ENCODE assay signal across 9 cellular contexts in the genomic region with DNA sequence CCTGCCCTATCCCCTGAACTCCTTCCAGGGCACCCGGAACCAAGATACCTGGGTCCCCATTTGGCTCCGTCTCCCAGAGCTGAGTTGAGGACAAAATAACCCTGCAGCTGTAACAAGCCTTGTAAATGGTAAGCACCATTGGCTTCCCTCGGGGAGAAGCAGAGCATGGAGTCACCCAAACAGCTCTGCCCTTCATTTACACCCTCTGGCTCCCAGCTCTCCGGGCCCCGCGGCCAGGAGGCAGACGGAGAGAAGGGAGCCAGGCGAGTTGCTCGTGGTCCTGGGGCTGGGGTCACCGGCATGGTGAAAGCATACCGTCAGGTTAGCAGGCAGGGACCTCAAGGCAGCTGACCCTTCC. TPM values are rescaled to one million over a fixed set of nuclear protein-coding genes. Genes with fewer than 3 reads are reported as not detected.
DNase-seq lines count a peak whose midpoint lies in the region; ATAC-seq, FAIRE-seq and TF ChIP-seq lines count a peak whose summit lies in the region.
"Had no signal": no experiment of that assay in that cellular context is flagged by ENCODE, and none has a peak within 500 bp of the region (broad histone marks: within the 10 kb centered on the region; RNA-seq: fewer than 3 reads in every experiment).

No MANE protein-coding gene starts in this region.

- TF ChIP-seq CTCF in GM12878 (IDR thresholded peaks at IDR 0.05 in 2 of 3, conservative IDR thresholded peaks at IDR 0.05 in 1 of 3; ENCODE audit: control insufficient read depth in 2 of 3, extremely low read depth in 1 of 3, insufficient read depth in 1 of 3, low read depth in 3 of 3, low read length in 3 of 3) (no peak), upper lobe of right lung (IDR thresholded peaks at IDR 0.05) (no peak)

- intact Hi-C loops in GM12878 (cut with micrococcal nuclease; ENCODE audit: unreplicated experiment), result loop anchor here (1.0 to 10.0 kb wide), 4 partner anchors 10 to 659 kb away; partner anchors contain the start of genes FOXP4, NFYA and OARD1
- intact Hi-C loops in upper lobe of right lung (cut with DNase I), result no loop called here
- intact Hi-C loops in aorta (cut with DNase I), result no loop called here

- no peak for FAIRE-seq in GM12878 (lab: Jason Lieb, UNC)

- no peak for TF ChIP-seq RAD21 in GM12878 (IDR thresholded peaks at IDR 0.05; ENCODE audit: insufficient read depth, low read depth, low read length)

- H3K27me3 Mint-ChIP-seq in activated naive CD4-positive, alpha-beta T cell treated with anti-CD3 and anti-CD28 coated beads, Interleukin-2, amount 50 U/mL, for 24 hours, result no peaks in the 10 kb centered on the region

- no peaks in the 10 kb centered on the region for H3K9me3 Mint-ChIP-seq in activated naive CD4-positive, alpha-beta T cell treated with anti-CD3 and anti-CD28 coated beads, Interleukin-2, amount 50 U/mL, for 24 hours

- BruUV-seq in GM12878 (replicated peaks; lab: Mats Ljungman, UMichigan), result TSS peak; percentile 67

- peak overlapping the region; percentile 19 for H3K4me3 Mint-ChIP-seq in activated naive CD4-positive, alpha-beta T cell treated with anti-CD3 and anti-CD28 coated beads, Interleukin-2, amount 50 U/mL, for 24 hours

- no peak for DNase-seq in activated naive CD4-positive, alpha-beta T cell treated with Interleukin-2 at 50 U/mL for 16 hours
- DNase-seq in GM12878 (ENCODE audit: low read depth, low spot score) (no peak), medulla oblongata (ENCODE audit: extremely low spot score) (peak; percentile 34), upper lobe of right lung (no peak), aorta (no peak), SIG-M5 (lab: John Stamatoyannopoulos, UW) (no peak), NCI-H128 (lab: John Stamatoyannopoulos, UW; ENCODE audit: unreplicated experiment) (no peak)

- no peaks in the 10 kb centered on the region for H4K20me1 ChIP-seq in GM12878 (ENCODE audit: control insufficient read depth, insufficient read depth)

- ATAC-seq in GM12878, result no peak
- ATAC-seq in upper lobe of right lung, result no peak
- ATAC-seq in aorta (ENCODE audit: low FRiP score), result no peak

- peaks cover 63% of the 10 kb centered on the region for H3K79me2 ChIP-seq in GM12878 (ENCODE audit: control insufficient read depth, insufficient read depth, low read length)

- in situ Hi-C loops in GM12878 (cut with MboI), result no loop called here

- H3K4me1 ChIP-seq in GM12878 (ENCODE audit: control insufficient read depth, insufficient read depth, low read length) (peaks cover 19% of the 10 kb centered on the region), upper lobe of right lung (peaks cover 43% of the 10 kb centered on the region), aorta (ENCODE audit: control insufficient read depth in 1 of 2, insufficient read depth in 2 of 2, low read length in 2 of 2) (no peaks in the 10 kb centered on the region)

- 0 out of 4 replicates have a peak, but pooled peaks cover 0 to 5% of the 10 kb centered on the region in 2 experiments for H3K36me3 ChIP-seq in GM12878 (ENCODE audit: control insufficient read depth in 2 of 2, insufficient read depth in 2 of 2, low read length in 1 of 2)
- H3K36me3 ChIP-seq in upper lobe of right lung, result no peaks in the 10 kb centered on the region
- H3K36me3 ChIP-seq in aorta (ENCODE audit: control insufficient read depth in 1 of 2, insufficient read depth in 2 of 2, low read length in 1 of 2), result no peaks in the 10 kb centered on the region

- H3K9ac ChIP-seq in GM12878 (ENCODE audit: control insufficient read depth, insufficient read depth, low read length), result peak overlapping the region; percentile 93

- RAD21 ChIA-PET in GM12878 (lab: Charles Lee; ENCODE audit: unreplicated experiment), result interaction anchor here (0.6 to 8.5 kb wide), 13 partner anchors 15 to 1039 kb away, joined by 3 to 300 read pairs (median 4); partner anchors contain the start of gene NCR2

- H3K27ac ChIP-seq in GM12878 (ENCODE audit: control insufficient read depth, insufficient read depth) (peak overlapping the region; percentile 98), upper lobe of right lung (peak overlapping the region; percentile 93), aorta (ENCODE audit: low read depth in 1 of 2, low read length in 2 of 2) (peak overlapping the region in 1 of 2 donors; percentile 9)

- H2AFZ ChIP-seq in GM12878 (ENCODE audit: control insufficient read depth, low read depth, low read length), result no peak overlapping the region

- POLR2A ChIA-PET in GM12878 (lab: Charles Lee), result interaction anchor here (0.5 to 9.6 kb wide), 12 partner anchors 7 to 400 kb away, joined by 3 to 293 read pairs (median 6); partner anchors contain the start of genes BYSL, MED20 and NCR2

- SMC1A ChIA-PET in GM12878 (lab: Charles Lee; ENCODE audit: uncharacterized antibody, unreplicated experiment), result interaction anchor here (0.7 to 8.5 kb wide), 11 partner anchors 8 to 445 kb away, joined by 3 to 168 read pairs (median 5); no protein-coding TSS in a partner anchor

- H3K27ac Mint-ChIP-seq in activated naive CD4-positive, alpha-beta T cell treated with anti-CD3 and anti-CD28 coated beads, Interleukin-2, amount 50 U/mL, for 24 hours, result no peak overlapping the region

- H3K36me3 Mint-ChIP-seq in activated naive CD4-positive, alpha-beta T cell treated with anti-CD3 and anti-CD28 coated beads, Interleukin-2, amount 50 U/mL, for 24 hours, result no peaks in the 10 kb centered on the region

- H3K27me3 ChIP-seq in GM12878 (replicated peaks in 1 of 2; ENCODE audit: control insufficient read depth in 2 of 2, insufficient read depth in 2 of 2, low read length in 1 of 2) (no peaks in the 10 kb centered on the region; a peak in 1 of 4 replicates), upper lobe of right lung (no peaks in the 10 kb centered on the region), aorta (ENCODE audit: control insufficient read depth in 1 of 2, insufficient read depth in 2 of 2, low read length in 1 of 2) (no peaks in the 10 kb centered on the region)

- CTCF ChIA-PET in GM12878 (lab: Yijun Ruan, JAX), result interaction anchor here (0.8 to 6.2 kb wide), 13 partner anchors 12 to 400 kb away, joined by 3 to 87 read pairs (median 9); partner anchors contain the start of genes BYSL, MED20, TAF8 and TOMM6

- H3K4me1 Mint-ChIP-seq in activated naive CD4-positive, alpha-beta T cell treated with anti-CD3 and anti-CD28 coated beads, Interleukin-2, amount 50 U/mL, for 24 hours, result peaks cover 38% of the 10 kb centered on the region

- peak overlapping the region; percentile 99 for H3K4me2 ChIP-seq in GM12878 (ENCODE audit: control insufficient read depth, insufficient read depth)

- TF ChIP-seq EP300 in GM12878 (IDR thresholded peaks at IDR 0.05; ENCODE audit: borderline replicate concordance in 1 of 2, control insufficient read depth in 1 of 2, low read depth in 2 of 2, low read length in 2 of 2), result no peak

- WGBS in GM12878 (ENCODE audit: insufficient coverage, insufficient replicate concordance, low lambda C conversion rate, missing lambda C conversion rate), result 2% methylated on average over 11 of the region's 11 CpGs
- 33 to 37% methylated on average over 11 of the region's 11 CpGs for WGBS in aorta, 2 donors

- H3K9me3 ChIP-seq in GM12878 (replicated peaks; ENCODE audit: control insufficient read depth, insufficient read depth, low read length) (no peaks in the 10 kb centered on the region), upper lobe of right lung (no peaks in the 10 kb centered on the region), aorta (ENCODE audit: control insufficient read depth, low read length) (no peaks in the 10 kb centered on the region)

- TF ChIP-seq POLR2A in GM12878 (IDR thresholded peaks at IDR 0.05; ENCODE audit: low read depth, low read length), result no peak

- H3K4me3 ChIP-seq in GM12878 (peak overlapping the region; percentile 92), upper lobe of right lung (peak overlapping the region; percentile 87), aorta (ENCODE audit: low read length in 2 of 2) (peak overlapping the region in 1 of 2 donors; percentile 87)

RNA-seq across cellular contexts. Expression of gene TFEB, which starts 2.1 kb away (rescaled TPM):
- total RNA-seq in GM12878 (2013; cell fraction: nucleolus; rRNA removed), result 91.8 and 108 TPM in 2 replicates
- total RNA-seq in GM12878 (2014; rRNA removed), result 95.7 and 97.9 TPM in 2 replicates
- 30.7 and 31.4 TPM in 2 replicates for total RNA-seq in GM12878 (2014; rRNA removed; fragmentation: Illumina TruSeq; extraction: Trizol)
- 97.7 and 108 TPM in 2 replicates for total RNA-seq in GM12878 (2021)
- 42.6 TPM for polyA plus RNA-seq in GM12878 (2011; ENCODE audit: low read depth)
- 22.8 and 62.1 TPM in 2 replicates for polyA plus RNA-seq in GM12878 (2011; rRNA removed)
- polyA plus RNA-seq in GM12878 (2011; cell fraction: cytosol; rRNA removed), result 56.5 and 88.1 TPM in 2 replicates
- 83.6 and 85.7 TPM in 2 replicates for polyA plus RNA-seq in GM12878 (2011; cell fraction: nucleus; rRNA removed)
- polyA plus RNA-seq in GM12878 (2012), result 59.0 and 84.4 TPM in 2 replicates
- 6.6 and 22.4 TPM in 2 replicates for polyA plus RNA-seq in GM12878 (2014; fragmentation: Illumina TruSeq; extraction: Trizol)
- polyA plus RNA-seq in GM12878 (2014; fragmentation: Nextera tagmentation; extraction: Ambion mirVana), result 1 to 10 TPM in 1 of 2 experiments, under 1 TPM in 1; 0.84 to 2.6 TPM
- 107 and 133 TPM in 2 replicates for polyA plus RNA-seq in GM12878 (2014; rRNA removed)
- polyA plus RNA-seq in GM12878 (2016; fragmentation: Nextera tagmentation; extraction: Ambion mirVana), result 10 to 100 TPM; 59.4 to 64.3 TPM
- polyA minus RNA-seq in GM12878 (2011; rRNA and poly(A)+ RNA removed), result 46.4 and 70.0 TPM in 2 replicates
- polyA minus RNA-seq in GM12878 (2011; cell fraction: cytosol; rRNA and poly(A)+ RNA removed), result 35.4 and 37.4 TPM in 2 replicates
- 29.1 and 40.5 TPM in 2 replicates for polyA minus RNA-seq in GM12878 (2011; cell fraction: nucleus; rRNA and poly(A)+ RNA removed)
- total RNA-seq in upper lobe of right lung, result 40.3 TPM
- total RNA-seq in aorta, result 10 to 100 TPM; 22.2 to 32.1 TPM
- 10 to 100 TPM in 1 of 2 donors, 1 to 10 TPM in 1; 7.3 to 20.9 TPM for polyA plus RNA-seq in aorta

RNA-seq across cellular contexts. Expression of gene PGC, which starts 13.9 kb away (rescaled TPM):
- total RNA-seq in GM12878 (2013; cell fraction: nucleolus; rRNA removed), result not detected in 2 replicates
- total RNA-seq in GM12878 (2014; rRNA removed), result not detected in 2 replicates
- total RNA-seq in GM12878 (2014; rRNA removed; fragmentation: Illumina TruSeq; extraction: Trizol), result not detected in 2 replicates
- total RNA-seq in GM12878 (2021), result 0.26 and 1.2 TPM in 2 replicates
- not detected for polyA plus RNA-seq in GM12878 (2011; ENCODE audit: low read depth)
- polyA plus RNA-seq in GM12878 (2011; rRNA removed), result not detected in 2 replicates
- polyA plus RNA-seq in GM12878 (2011; cell fraction: cytosol; rRNA removed), result not detected in 2 replicates
- polyA plus RNA-seq in GM12878 (2011; cell fraction: nucleus; rRNA removed), result not detected in 2 replicates
- polyA plus RNA-seq in GM12878 (2012), result not detected in 2 replicates
- not detected in 2 replicates for polyA plus RNA-seq in GM12878 (2014; fragmentation: Illumina TruSeq; extraction: Trizol)
- polyA plus RNA-seq in GM12878 (2014; fragmentation: Nextera tagmentation; extraction: Ambion mirVana), result not detected
- polyA plus RNA-seq in GM12878 (2014; rRNA removed), result not detected in 2 replicates
- polyA plus RNA-seq in GM12878 (2016; fragmentation: Nextera tagmentation; extraction: Ambion mirVana), result not detected
- not detected in 2 replicates for polyA minus RNA-seq in GM12878 (2011; rRNA and poly(A)+ RNA removed)
- polyA minus RNA-seq in GM12878 (2011; cell fraction: cytosol; rRNA and poly(A)+ RNA removed), result not detected in 2 replicates
- polyA minus RNA-seq in GM12878 (2011; cell fraction: nucleus; rRNA and poly(A)+ RNA removed), result not detected in 2 replicates
- total RNA-seq in upper lobe of right lung, result 1,050 TPM
- total RNA-seq in aorta, result under 1 TPM; 0.33 to 0.65 TPM
- 1 to 10 TPM; 1.1 to 2.5 TPM for polyA plus RNA-seq in aorta
- total RNA-seq: SK-MEL-5 had no signal

RNA-seq across cellular contexts. Expression of gene FRS3, which starts 46.4 kb away (rescaled TPM):
- 3.2 TPM in 2 replicates for total RNA-seq in GM12878 (2013; cell fraction: nucleolus; rRNA removed)
- total RNA-seq in GM12878 (2014; rRNA removed) (1.4 and 2.1 TPM in 2 replicates), GM12878 (2014; rRNA removed; fragmentation: Illumina TruSeq; extraction: Trizol) (1.3 TPM in 2 replicates), GM12878 (2021) (3.2 and 3.6 TPM in 2 replicates), upper lobe of right lung (8.5 TPM), aorta (1 to 10 TPM; 3.7 to 5.4 TPM)
- polyA plus RNA-seq in GM12878 (2011; ENCODE audit: low read depth), result 6.6 TPM
- polyA plus RNA-seq in GM12878 (2011; rRNA removed) (1.7 and 2.1 TPM in 2 replicates), GM12878 (2014; fragmentation: Illumina TruSeq; extraction: Trizol) (0.16 and 1.2 TPM in 2 replicates), GM12878 (2014; fragmentation: Nextera tagmentation; extraction: Ambion mirVana) (under 1 TPM; 0.05 to 0.09 TPM), GM12878 (2014; rRNA removed) (3.4 and 3.8 TPM in 2 replicates), GM12878 (2016; fragmentation: Nextera tagmentation; extraction: Ambion mirVana) (1 to 10 TPM; 1.4 to 2.7 TPM), aorta (10 to 100 TPM in 1 of 2 donors, 1 to 10 TPM in 1; 1.0 to 16.2 TPM)
- 2.8 and 3.8 TPM in 2 replicates for polyA plus RNA-seq in GM12878 (2011; cell fraction: cytosol; rRNA removed)
- 6.8 and 8.2 TPM in 2 replicates for polyA plus RNA-seq in GM12878 (2011; cell fraction: nucleus; rRNA removed)
- 1.8 and 1.9 TPM in 2 replicates for polyA plus RNA-seq in GM12878 (2012)
- polyA minus RNA-seq in GM12878 (2011; rRNA and poly(A)+ RNA removed), result 1.1 and 2.0 TPM in 2 replicates
- 1.2 TPM in 2 replicates for polyA minus RNA-seq in GM12878 (2011; cell fraction: cytosol; rRNA and poly(A)+ RNA removed)
- 0.73 and 2.9 TPM in 2 replicates for polyA minus RNA-seq in GM12878 (2011; cell fraction: nucleus; rRNA and poly(A)+ RNA removed)

RNA-seq across cellular contexts. Expression of gene PRICKLE4, which starts 47.3 kb away (rescaled TPM):
- total RNA-seq in GM12878 (2013; cell fraction: nucleolus; rRNA removed), result 2.1 and 3.4 TPM in 2 replicates
- 0.85 TPM in 1 of 2 replicates, not detected in the other for total RNA-seq in GM12878 (2014; rRNA removed)
- total RNA-seq in GM12878 (2014; rRNA removed; fragmentation: Illumina TruSeq; extraction: Trizol), result not detected in 2 replicates
- 0.37 TPM in 1 of 2 replicates, not detected in the other for total RNA-seq in GM12878 (2021)
- polyA plus RNA-seq in GM12878 (2011; ENCODE audit: low read depth), result not detected
- polyA plus RNA-seq in GM12878 (2011; rRNA removed), result not detected in 2 replicates
- polyA plus RNA-seq in GM12878 (2011; cell fraction: cytosol; rRNA removed), result 0.10 TPM in 1 of 2 replicates, not detected in the other
- polyA plus RNA-seq in GM12878 (2011; cell fraction: nucleus; rRNA removed), result 0.99 and 2.1 TPM in 2 replicates
- 0.65 and 1.2 TPM in 2 replicates for polyA plus RNA-seq in GM12878 (2012)
- polyA plus RNA-seq in GM12878 (2014; fragmentation: Illumina TruSeq; extraction: Trizol), result not detected in 2 replicates
- not detected for polyA plus RNA-seq in GM12878 (2014; fragmentation: Nextera tagmentation; extraction: Ambion mirVana)
- not detected in 2 replicates for polyA plus RNA-seq in GM12878 (2014; rRNA removed)
- polyA plus RNA-seq in GM12878 (2016; fragmentation: Nextera tagmentation; extraction: Ambion mirVana), result under 1 TPM; 0.33 to 0.35 TPM
- not detected in 2 replicates for polyA minus RNA-seq in GM12878 (2011; rRNA and poly(A)+ RNA removed)
- not detected in 2 replicates for polyA minus RNA-seq in GM12878 (2011; cell fraction: cytosol; rRNA and poly(A)+ RNA removed)
- polyA minus RNA-seq in GM12878 (2011; cell fraction: nucleus; rRNA and poly(A)+ RNA removed), result not detected in 2 replicates
- 14.2 TPM for total RNA-seq in upper lobe of right lung
- 1 to 10 TPM; 3.5 to 8.8 TPM for total RNA-seq in aorta
- polyA plus RNA-seq in aorta, result 1 to 10 TPM in 1 of 2 donors, under 1 TPM in 1; 0.61 to 1.5 TPM
- total RNA-seq: SK-MEL-5 had no signal

RNA-seq across cellular contexts. Expression of gene TOMM6, which starts 54.2 kb away (rescaled TPM):
- 7.2 and 14.7 TPM in 2 replicates for total RNA-seq in GM12878 (2013; cell fraction: nucleolus; rRNA removed)
- total RNA-seq in GM12878 (2014; rRNA removed), result 206 TPM in 2 replicates
- total RNA-seq in GM12878 (2014; rRNA removed; fragmentation: Illumina TruSeq; extraction: Trizol), result 290 and 315 TPM in 2 replicates
- total RNA-seq in GM12878 (2021), result 262 and 265 TPM in 2 replicates
- polyA plus RNA-seq in GM12878 (2011; ENCODE audit: low read depth), result 531 TPM
- 288 and 289 TPM in 2 replicates for polyA plus RNA-seq in GM12878 (2011; rRNA removed)
- polyA plus RNA-seq in GM12878 (2011; cell fraction: cytosol; rRNA removed), result 273 and 455 TPM in 2 replicates
- 92.9 and 97.2 TPM in 2 replicates for polyA plus RNA-seq in GM12878 (2011; cell fraction: nucleus; rRNA removed)
- 285 and 314 TPM in 2 replicates for polyA plus RNA-seq in GM12878 (2012)
- 746 and 940 TPM in 2 replicates for polyA plus RNA-seq in GM12878 (2014; fragmentation: Illumina TruSeq; extraction: Trizol)
- polyA plus RNA-seq in GM12878 (2014; fragmentation: Nextera tagmentation; extraction: Ambion mirVana), result 100 to 1,000 TPM; 653 to 729 TPM
- 283 and 357 TPM in 2 replicates for polyA plus RNA-seq in GM12878 (2014; rRNA removed)
- polyA plus RNA-seq in GM12878 (2016; fragmentation: Nextera tagmentation; extraction: Ambion mirVana), result 100 to 1,000 TPM; 538 to 566 TPM
- 71.8 and 90.6 TPM in 2 replicates for polyA minus RNA-seq in GM12878 (2011; rRNA and poly(A)+ RNA removed)
- polyA minus RNA-seq in GM12878 (2011; cell fraction: cytosol; rRNA and poly(A)+ RNA removed), result 23.6 and 24.3 TPM in 2 replicates
- 13.2 and 14.3 TPM in 2 replicates for polyA minus RNA-seq in GM12878 (2011; cell fraction: nucleus; rRNA and poly(A)+ RNA removed)
- total RNA-seq in upper lobe of right lung, result 138 TPM
- 10 to 100 TPM; 74.8 to 75.5 TPM for total RNA-seq in aorta
- polyA plus RNA-seq in aorta, result 100 to 1,000 TPM; 213 to 236 TPM

Comparison
In these comparisons a context has a peak if more than half of its experiments do, and no peak if none do; other contexts are left out.
1. RNA of gene PGC, which starts 13.9 kb away (total RNA-seq): 1,050 TPM in upper lobe of right lung (single experiment); 0.33 to 0.65 TPM in aorta and 0.26 to 1.2 TPM in GM12878; every median in the first group is over 100 times any median in the second.